17 cellular contexts compared by ENCODE assay signal in genomic region chr5:174303035-174303434, GRCh38.
"Had no signal": no experiment of that assay in that cellular context is flagged by ENCODE, and none has a peak within 500 bp of the region (broad histone marks: within the 10 kb centered on the region; RNA-seq: fewer than 3 reads in every experiment).

No MANE protein-coding gene starts in this region.

- H3K9me3 Mint-ChIP-seq: dendritic cell treated with granulocyte-macrophage colony-stimulating factor and Interleukin-4, amounts not matched to agents 40 ng/mL and 50 ng/mL, for 4 days; neural crest cell; stimulated activated memory B cell treated with anti-CD40 and anti-IgM and Interleukin-4, amounts not matched to agents 10 μg/mL and 1 μg/mL and 100 μg/mL, for 72 hours; stimulated activated naive CD8-positive, alpha-beta T cell treated with anti-CD3 and anti-CD28 coated beads, Interleukin-15, Interleukin-2, amounts not matched to agents 100 ng/mL and 50 ng/mL, for 24 hours had no signal

- H3K4me1 Mint-ChIP-seq: naive thymus-derived CD8-positive, alpha-beta T cell; stimulated activated memory B cell treated with anti-CD40 and anti-IgM and Interleukin-4, amounts not matched to agents 10 μg/mL and 1 μg/mL and 100 μg/mL, for 72 hours had no signal

- H3K27ac Mint-ChIP-seq: dendritic cell treated with granulocyte-macrophage colony-stimulating factor and Interleukin-4, amounts not matched to agents 40 ng/mL and 50 ng/mL, for 4 days; naive thymus-derived CD8-positive, alpha-beta T cell; stimulated activated memory B cell treated with anti-CD40 and anti-IgM and Interleukin-4, amounts not matched to agents 10 μg/mL and 1 μg/mL and 100 μg/mL, for 72 hours; stimulated activated naive CD8-positive, alpha-beta T cell treated with anti-CD3 and anti-CD28 coated beads, Interleukin-15, Interleukin-2, amounts not matched to agents 100 ng/mL and 50 ng/mL, for 24 hours had no signal

- H3K36me3 Mint-ChIP-seq: naive thymus-derived CD8-positive, alpha-beta T cell; stimulated activated memory B cell treated with anti-CD40 and anti-IgM and Interleukin-4, amounts not matched to agents 10 μg/mL and 1 μg/mL and 100 μg/mL, for 72 hours had no signal

- H3K4me3 Mint-ChIP-seq: dendritic cell treated with granulocyte-macrophage colony-stimulating factor and Interleukin-4, amounts not matched to agents 40 ng/mL and 50 ng/mL, for 4 days; naive thymus-derived CD8-positive, alpha-beta T cell; neural crest cell; stimulated activated memory B cell treated with anti-CD40 and anti-IgM and Interleukin-4, amounts not matched to agents 10 μg/mL and 1 μg/mL and 100 μg/mL, for 72 hours; stimulated activated naive CD8-positive, alpha-beta T cell treated with anti-CD3 and anti-CD28 coated beads, Interleukin-15, Interleukin-2, amounts not matched to agents 100 ng/mL and 50 ng/mL, for 24 hours had no signal

- DNase-seq: cerebellar nuclear complex; heart left ventricle; hippocampal formation; mucosa of descending colon; naive thymus-derived CD8-positive, alpha-beta T cell; occipital lobe; psoas muscle; retina; spleen; stimulated activated CD4-positive, alpha-beta T cell treated with anti-CD3 and anti-CD28 coated beads, Interleukin-15, amount 100 ng/mL, for 24 hours; stimulated activated CD4-positive, alpha-beta T cell treated with anti-CD3 and anti-CD28 coated beads, Interleukin-1b, Interleukin-23, amount 100 ng/mL, for 48 hours; stimulated activated CD4-positive, alpha-beta T cell treated with anti-CD3 and anti-CD28 coated beads, Interleukin-4, amount 100 ng/mL, for 24 hours; tibial artery had no signal
